9 cellular contexts compared by ENCODE assay signal in the genomic region with DNA sequence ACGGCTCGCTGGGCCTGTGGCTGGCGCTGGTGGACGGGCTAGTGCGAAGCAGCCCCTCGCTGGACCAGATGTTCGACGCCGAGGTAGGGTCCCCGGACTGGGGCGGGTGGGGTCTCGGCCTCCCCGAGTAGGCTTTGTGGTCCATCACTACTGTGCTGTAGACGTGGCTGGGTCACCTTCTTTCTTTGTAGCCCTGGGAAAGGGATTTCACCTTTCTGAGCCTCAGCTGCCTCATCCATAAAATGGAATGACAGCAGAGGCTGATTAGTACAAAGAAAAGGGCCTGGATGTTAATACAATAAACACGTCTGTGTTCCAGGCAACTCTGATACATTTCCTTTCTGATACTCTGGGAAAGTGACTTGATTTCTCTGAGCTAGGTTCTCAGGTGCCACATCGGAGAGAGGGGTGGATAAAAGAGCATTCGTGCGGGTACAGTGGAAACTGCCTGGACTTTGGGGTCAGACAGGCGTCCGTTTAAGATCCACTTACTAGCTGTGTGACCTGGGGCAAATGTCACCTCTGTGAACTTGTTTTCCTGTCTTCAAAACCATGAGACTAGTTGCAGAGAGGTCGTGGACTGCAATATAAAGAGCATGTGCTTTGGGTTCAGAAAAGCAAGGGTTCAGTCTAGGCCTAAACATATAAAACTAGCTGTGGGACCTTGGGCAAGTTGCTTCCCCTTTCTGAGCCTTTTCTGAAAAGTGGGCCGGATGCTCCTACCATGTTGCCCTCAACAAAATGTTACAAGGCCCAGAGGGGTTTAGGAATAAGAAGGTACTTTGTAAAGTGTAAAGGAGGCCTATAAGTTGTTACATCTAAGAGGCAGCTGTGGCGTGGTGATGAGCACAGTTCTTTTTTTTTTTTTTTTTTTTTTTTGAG. TPM values are rescaled to one million over a fixed set of nuclear protein-coding genes. Genes with fewer than 3 reads are reported as not detected.
A peak's percentile ranks its signal among the peaks of the same experiment; 100 is the strongest.
DNase-seq lines count a peak whose midpoint lies in the region; ATAC-seq, FAIRE-seq and TF ChIP-seq lines count a peak whose summit lies in the region.
"Had no signal": no experiment of that assay in that cellular context is flagged by ENCODE, and none has a peak within 500 bp of the region (broad histone marks: within the 10 kb centered on the region; RNA-seq: fewer than 3 reads in every experiment).

No MANE protein-coding gene starts in this region.

- H3K4me1 ChIP-seq in keratinocyte (ENCODE audit: control insufficient read depth, extremely low read depth, insufficient read depth, low read length) (peaks cover 23% of the 10 kb centered on the region), testis (peaks cover 16% of the 10 kb centered on the region)

- peak overlapping the region; percentile 100 for H3K4me3 Mint-ChIP-seq in activated CD4-positive, alpha-beta T cell treated with anti-CD3 and anti-CD28 coated beads, Interleukin-2, amount 10 ng/mL, durations not matched to agents 24 days and 14 days
- peak overlapping the region; percentile 95 for H3K4me3 Mint-ChIP-seq in activated T-helper 17 cell treated with anti-CD3 and anti-CD28 coated beads, Interleukin-2, amount 50 U/mL, for 72 hours

- peaks cover 41% of the 10 kb centered on the region for H3K4me1 Mint-ChIP-seq in activated CD4-positive, alpha-beta T cell treated with anti-CD3 and anti-CD28 coated beads, Interleukin-2, amount 10 ng/mL, durations not matched to agents 24 days and 14 days
- H3K4me1 Mint-ChIP-seq in activated T-helper 17 cell treated with anti-CD3 and anti-CD28 coated beads, Interleukin-2, amount 50 U/mL, for 72 hours, result peaks cover 24% of the 10 kb centered on the region

- no peaks in the 10 kb centered on the region for H3K27me3 Mint-ChIP-seq in activated CD4-positive, alpha-beta T cell treated with anti-CD3 and anti-CD28 coated beads, Interleukin-2, amount 10 ng/mL, durations not matched to agents 24 days and 14 days
- no peaks in the 10 kb centered on the region for H3K27me3 Mint-ChIP-seq in activated T-helper 17 cell treated with anti-CD3 and anti-CD28 coated beads, Interleukin-2, amount 50 U/mL, for 72 hours

- H3K27me3 ChIP-seq in keratinocyte (ENCODE audit: control insufficient read depth, extremely low read depth, insufficient read depth, low read length) (no peaks in the 10 kb centered on the region), testis (no peaks in the 10 kb centered on the region)

- H3K27ac ChIP-seq in keratinocyte (ENCODE audit: control insufficient read depth, insufficient read depth, low read length) (peak overlapping the region; percentile 97), testis (peak overlapping the region; percentile 83 to 86)

- TF ChIP-seq POLR2A in testis (IDR thresholded peaks at IDR 0.05), result no peak

- FAIRE-seq in keratinocyte (lab: Jason Lieb, UNC), result no peak

- H3K27ac Mint-ChIP-seq in activated CD4-positive, alpha-beta T cell treated with anti-CD3 and anti-CD28 coated beads, Interleukin-2, amount 10 ng/mL, durations not matched to agents 24 days and 14 days, result peak overlapping the region; percentile 100
- H3K27ac Mint-ChIP-seq in activated T-helper 17 cell treated with anti-CD3 and anti-CD28 coated beads, Interleukin-2, amount 50 U/mL, for 72 hours, result peak overlapping the region; percentile 97

- no peaks in the 10 kb centered on the region for H4K20me1 ChIP-seq in keratinocyte (ENCODE audit: control insufficient read depth, extremely low read depth, insufficient read depth, low read length)

- no peak for ATAC-seq in activated T-helper 17 cell treated with anti-CD3 and anti-CD28 coated beads, Interleukin-2, amount 50 U/mL, for 72 hours (replicated peaks)
- no peak for ATAC-seq in GM21390 (IDR thresholded peaks at IDR 0.05; ENCODE audit: unreplicated experiment)

- 13 to 35% methylated on average over 11 to 23 of the region's 23 CpGs for WGBS in testis, 2 donors

- TF ChIP-seq CTCF in keratinocyte (optimal IDR thresholded peaks at IDR 0.05 in 1 of 3, IDR thresholded peaks at IDR 0.05 in 1 of 3, conservative IDR thresholded peaks at IDR 0.05 in 1 of 3; ENCODE audit: extremely low read depth in 1 of 3, insufficient read depth in 2 of 3, low read length in 3 of 3) (no peak), testis (IDR thresholded peaks at IDR 0.05) (no peak)

- no peaks in the 10 kb centered on the region for H3K9me3 ChIP-seq in keratinocyte (ENCODE audit: control insufficient read depth, low read depth, low read length)
- no peaks in the 10 kb centered on the region for H3K9me3 ChIP-seq in testis

- H3K9me3 Mint-ChIP-seq in activated CD4-positive, alpha-beta T cell treated with anti-CD3 and anti-CD28 coated beads, Interleukin-2, amount 10 ng/mL, durations not matched to agents 24 days and 14 days, result no peaks in the 10 kb centered on the region
- H3K9me3 Mint-ChIP-seq in activated T-helper 17 cell treated with anti-CD3 and anti-CD28 coated beads, Interleukin-2, amount 50 U/mL, for 72 hours, result no peaks in the 10 kb centered on the region

- peaks cover 12 to 23% of the 10 kb centered on the region in 2 experiments for H3K36me3 ChIP-seq in keratinocyte (ENCODE audit: control insufficient read depth in 2 of 2, extremely low read depth in 1 of 2, insufficient read depth in 2 of 2, low read length in 2 of 2)
- H3K36me3 ChIP-seq in testis (ENCODE audit: low read depth, missing control alignments), result no peaks in the 10 kb centered on the region

- intact Hi-C loops in activated CD4-positive, alpha-beta T cell treated with anti-CD3 and anti-CD28 coated beads, Interleukin-2, amount 10 ng/mL, durations not matched to agents 24 days and 14 days (cut with micrococcal nuclease), result loop anchor here (1.0 to 5.0 kb wide), 5 partner anchors 9 to 408 kb away; a partner anchor contains a TSS
- intact Hi-C loops in testis (cut with DNase I; ENCODE audit: low total_unique reads), result loop anchor here (2.0 kb wide), 1 partner anchor 41 kb away; no protein-coding TSS in a partner anchor

- H3K9me1 ChIP-seq in keratinocyte (ENCODE audit: control insufficient read depth, extremely low read depth, insufficient read depth, low read length), result no peaks in the 10 kb centered on the region

- peak overlapping the region; percentile 95 for H3K9ac ChIP-seq in keratinocyte (ENCODE audit: control insufficient read depth, extremely low read depth, insufficient read depth, low read length)

- H3K4me2 ChIP-seq in keratinocyte (ENCODE audit: control insufficient read depth, extremely low read depth, insufficient read depth, low read depth, low read length), result peak overlapping the region; percentile 89

- peaks cover 19% of the 10 kb centered on the region for H3K79me2 ChIP-seq in keratinocyte (ENCODE audit: control insufficient read depth, insufficient read depth, low read length)

- DNase-seq in activated CD4-positive, alpha-beta T cell treated with anti-CD3 and anti-CD28 coated beads, Interleukin-2, amount 10 ng/mL, durations not matched to agents 24 days and 14 days, result peak; percentile 56
- no peak for DNase-seq in activated CD4-positive, alpha-beta T cell treated with anti-CD3 and anti-CD28 coated beads, Interleukin-2, amount 50 U/mL, for 4 hours
- DNase-seq in keratinocyte (ENCODE audit: low read depth, low spot score) (no peak), testis (peak; percentile 11), AG08396 (ENCODE audit: low spot score) (no peak), OCI-M1 (lab: John Stamatoyannopoulos, UW) (no peak)

- dilution Hi-C loops in keratinocyte (cut with MboI; ENCODE audit: extremely low pct_ligation_motif_present, low sequenced_read_pairs), result no loop called here

- peaks cover 34% of the 10 kb centered on the region for H3K36me3 Mint-ChIP-seq in activated CD4-positive, alpha-beta T cell treated with anti-CD3 and anti-CD28 coated beads, Interleukin-2, amount 10 ng/mL, durations not matched to agents 24 days and 14 days (ENCODE audit: low read depth)
- peaks cover 49% of the 10 kb centered on the region for H3K36me3 Mint-ChIP-seq in activated T-helper 17 cell treated with anti-CD3 and anti-CD28 coated beads, Interleukin-2, amount 50 U/mL, for 72 hours (ENCODE audit: low read depth)

- H3K4me3 ChIP-seq in keratinocyte (ENCODE audit: control insufficient read depth in 2 of 3, extremely low read depth in 1 of 3, insufficient read depth in 2 of 3, low read depth in 1 of 3, low read length in 3 of 3), result peak overlapping the region; percentile 85
- H3K4me3 ChIP-seq in testis, result peak overlapping the region; percentile 59 to 77

- peak overlapping the region; percentile 91 for H2AFZ ChIP-seq in keratinocyte (ENCODE audit: control insufficient read depth, low read length)

RNA-seq across cellular contexts. Expression of a gene that starts 0.9 kb away (rescaled TPM):
- total RNA-seq in activated CD4-positive, alpha-beta T cell treated with anti-CD3 and anti-CD28 coated beads, Interleukin-2, amount 10 ng/mL, durations not matched to agents 24 days and 14 days, result 24.4 and 26.2 TPM in 2 replicates
- 10 to 100 TPM; 29.9 to 32.9 TPM for total RNA-seq in activated T-helper 17 cell treated with anti-CD3 and anti-CD28 coated beads, Interleukin-2, amount 50 U/mL, for 72 hours
- polyA plus RNA-seq in keratinocyte (16.8 to 29.8 TPM (median 22.0 TPM) in 3 replicates), testis (ENCODE audit: insufficient read depth, low read depth, low replicate concordance) (20.0 TPM)
- 2.4 TPM for polyA plus RNA-seq in keratinocyte (2011; ENCODE audit: low read depth)
- polyA plus RNA-seq in keratinocyte (2011; cell fraction: cytosol; rRNA removed), result 18.0 and 21.4 TPM in 2 replicates
- 17.8 and 20.3 TPM in 2 replicates for polyA plus RNA-seq in keratinocyte (2011; cell fraction: nucleus; rRNA removed)
- polyA plus RNA-seq in keratinocyte (2012; ENCODE audit: low replicate concordance), result 13.0 and 16.6 TPM in 2 replicates
- 41.4 to 75.8 TPM (median 52.7 TPM) in 3 replicates for polyA minus RNA-seq in keratinocyte
- 55.8 TPM for polyA minus RNA-seq in keratinocyte (2011; cell fraction: cytosol; rRNA and poly(A)+ RNA removed)
- 14.1 and 18.9 TPM in 2 replicates for polyA minus RNA-seq in keratinocyte (2011; cell fraction: nucleus; rRNA and poly(A)+ RNA removed)
- total RNA-seq in testis, result 10 to 100 TPM; 33.1 to 34.6 TPM

RNA-seq across cellular contexts. Expression of a gene that starts 14.3 kb away (rescaled TPM):
- total RNA-seq in activated CD4-positive, alpha-beta T cell treated with anti-CD3 and anti-CD28 coated beads, Interleukin-2, amount 10 ng/mL, durations not matched to agents 24 days and 14 days, result 0.12 TPM in 1 of 2 replicates, not detected in the other
- under 1 TPM; 0.11 to 0.50 TPM for total RNA-seq in activated T-helper 17 cell treated with anti-CD3 and anti-CD28 coated beads, Interleukin-2, amount 50 U/mL, for 72 hours
- not detected in 3 replicates for polyA plus RNA-seq in keratinocyte
- not detected for polyA plus RNA-seq in keratinocyte (2011; ENCODE audit: low read depth)
- not detected in 2 replicates for polyA plus RNA-seq in keratinocyte (2011; cell fraction: cytosol; rRNA removed)
- 0.22 TPM in 1 of 2 replicates, not detected in the other for polyA plus RNA-seq in keratinocyte (2011; cell fraction: nucleus; rRNA removed)
- polyA plus RNA-seq in keratinocyte (2012; ENCODE audit: low replicate concordance), result 0.34 and 0.44 TPM in 2 replicates
- polyA minus RNA-seq in keratinocyte, result not detected in 3 replicates
- not detected for polyA minus RNA-seq in keratinocyte (2011; cell fraction: cytosol; rRNA and poly(A)+ RNA removed)
- not detected in 2 replicates for polyA minus RNA-seq in keratinocyte (2011; cell fraction: nucleus; rRNA and poly(A)+ RNA removed)
- 10 to 100 TPM in 1 of 2 donors, 1 to 10 TPM in 1; 6.4 to 12.3 TPM for total RNA-seq in testis
- 28.2 TPM for polyA plus RNA-seq in testis (ENCODE audit: insufficient read depth, low read depth, low replicate concordance)
- total RNA-seq: Daoy had no signal

RNA-seq across cellular contexts. Expression of a gene that starts 15.6 kb away (rescaled TPM):
- 177 and 185 TPM in 2 replicates for total RNA-seq in activated CD4-positive, alpha-beta T cell treated with anti-CD3 and anti-CD28 coated beads, Interleukin-2, amount 10 ng/mL, durations not matched to agents 24 days and 14 days
- total RNA-seq in activated T-helper 17 cell treated with anti-CD3 and anti-CD28 coated beads, Interleukin-2, amount 50 U/mL, for 72 hours, result 10 to 100 TPM; 21.6 to 62.6 TPM
- polyA plus RNA-seq in keratinocyte, result 114 to 206 TPM (median 140 TPM) in 3 replicates
- polyA plus RNA-seq in keratinocyte (2011; ENCODE audit: low read depth), result 28.2 TPM
- 68.5 and 78.5 TPM in 2 replicates for polyA plus RNA-seq in keratinocyte (2011; cell fraction: cytosol; rRNA removed)
- 189 and 212 TPM in 2 replicates for polyA plus RNA-seq in keratinocyte (2011; cell fraction: nucleus; rRNA removed)
- 187 and 229 TPM in 2 replicates for polyA plus RNA-seq in keratinocyte (2012; ENCODE audit: low replicate concordance)
- 183 to 252 TPM (median 197 TPM) in 3 replicates for polyA minus RNA-seq in keratinocyte
- polyA minus RNA-seq in keratinocyte (2011; cell fraction: cytosol; rRNA and poly(A)+ RNA removed), result 145 TPM
- 171 and 233 TPM in 2 replicates for polyA minus RNA-seq in keratinocyte (2011; cell fraction: nucleus; rRNA and poly(A)+ RNA removed)
- 100 to 1,000 TPM; 191 to 234 TPM for total RNA-seq in testis
- polyA plus RNA-seq in testis (ENCODE audit: insufficient read depth, low read depth, low replicate concordance), result 124 TPM

RNA-seq across cellular contexts. Expression of a gene that starts 44.2 kb away (rescaled TPM):
- 19.9 and 25.2 TPM in 2 replicates for total RNA-seq in activated CD4-positive, alpha-beta T cell treated with anti-CD3 and anti-CD28 coated beads, Interleukin-2, amount 10 ng/mL, durations not matched to agents 24 days and 14 days
- 10 to 100 TPM in 1 of 2 donors, 1 to 10 TPM in 1; 4.6 to 12.5 TPM for total RNA-seq in activated T-helper 17 cell treated with anti-CD3 and anti-CD28 coated beads, Interleukin-2, amount 50 U/mL, for 72 hours
- 33.8 to 42.3 TPM (median 37.4 TPM) in 3 replicates for polyA plus RNA-seq in keratinocyte
- 22.8 TPM for polyA plus RNA-seq in keratinocyte (2011; ENCODE audit: low read depth)
- 40.6 and 52.3 TPM in 2 replicates for polyA plus RNA-seq in keratinocyte (2011; cell fraction: cytosol; rRNA removed)
- 24.9 and 25.0 TPM in 2 replicates for polyA plus RNA-seq in keratinocyte (2011; cell fraction: nucleus; rRNA removed)
- 31.8 and 32.8 TPM in 2 replicates for polyA plus RNA-seq in keratinocyte (2012; ENCODE audit: low replicate concordance)
- 15.8 to 30.9 TPM (median 19.2 TPM) in 3 replicates for polyA minus RNA-seq in keratinocyte
- polyA minus RNA-seq in keratinocyte (2011; cell fraction: cytosol; rRNA and poly(A)+ RNA removed), result 8.8 TPM
- 5.4 and 5.7 TPM in 2 replicates for polyA minus RNA-seq in keratinocyte (2011; cell fraction: nucleus; rRNA and poly(A)+ RNA removed)
- total RNA-seq in testis, result 10 to 100 TPM in 1 of 2 donors, 1 to 10 TPM in 1; 7.9 to 10.0 TPM
- 39.3 TPM for polyA plus RNA-seq in testis (ENCODE audit: insufficient read depth, low read depth, low replicate concordance)

RNA-seq across cellular contexts. Expression of a gene that starts 52.1 kb away (rescaled TPM):
- total RNA-seq in activated CD4-positive, alpha-beta T cell treated with anti-CD3 and anti-CD28 coated beads, Interleukin-2, amount 10 ng/mL, durations not matched to agents 24 days and 14 days, result 84.7 and 86.6 TPM in 2 replicates
- 10 to 100 TPM; 34.4 to 67.9 TPM for total RNA-seq in activated T-helper 17 cell treated with anti-CD3 and anti-CD28 coated beads, Interleukin-2, amount 50 U/mL, for 72 hours
- polyA plus RNA-seq in keratinocyte (25.9 to 37.6 TPM (median 26.5 TPM) in 3 replicates), testis (ENCODE audit: insufficient read depth, low read depth, low replicate concordance) (137 TPM)
- 26.7 TPM for polyA plus RNA-seq in keratinocyte (2011; ENCODE audit: low read depth)
- polyA plus RNA-seq in keratinocyte (2011; cell fraction: cytosol; rRNA removed), result 29.0 and 38.7 TPM in 2 replicates
- 45.6 and 57.8 TPM in 2 replicates for polyA plus RNA-seq in keratinocyte (2011; cell fraction: nucleus; rRNA removed)
- 39.5 and 44.2 TPM in 2 replicates for polyA plus RNA-seq in keratinocyte (2012; ENCODE audit: low replicate concordance)
- polyA minus RNA-seq in keratinocyte, result 25.6 to 90.6 TPM (median 30.8 TPM) in 3 replicates
- polyA minus RNA-seq in keratinocyte (2011; cell fraction: cytosol; rRNA and poly(A)+ RNA removed), result 41.1 TPM
- 26.4 and 29.9 TPM in 2 replicates for polyA minus RNA-seq in keratinocyte (2011; cell fraction: nucleus; rRNA and poly(A)+ RNA removed)
- 100 to 1,000 TPM; 115 to 140 TPM for total RNA-seq in testis

Comparison
In these comparisons a context has a peak if more than half of its experiments do, and no peak if none do; other contexts are left out.
1. DNase-seq: peak in activated CD4-positive, alpha-beta T cell treated with anti-CD3 and anti-CD28 coated beads, Interleukin-2, amount 10 ng/mL, durations not matched to agents 24 days and 14 days (single experiment) and testis (single experiment); none in activated CD4-positive, alpha-beta T cell treated with anti-CD3 and anti-CD28 coated beads, Interleukin-2, amount 50 U/mL, for 4 hours (0 of 2), keratinocyte (single experiment), AG08396 (single experiment) and OCI-M1 (single experiment).